5 cellular contexts compared by ENCODE assay signal in the genomic region with DNA sequence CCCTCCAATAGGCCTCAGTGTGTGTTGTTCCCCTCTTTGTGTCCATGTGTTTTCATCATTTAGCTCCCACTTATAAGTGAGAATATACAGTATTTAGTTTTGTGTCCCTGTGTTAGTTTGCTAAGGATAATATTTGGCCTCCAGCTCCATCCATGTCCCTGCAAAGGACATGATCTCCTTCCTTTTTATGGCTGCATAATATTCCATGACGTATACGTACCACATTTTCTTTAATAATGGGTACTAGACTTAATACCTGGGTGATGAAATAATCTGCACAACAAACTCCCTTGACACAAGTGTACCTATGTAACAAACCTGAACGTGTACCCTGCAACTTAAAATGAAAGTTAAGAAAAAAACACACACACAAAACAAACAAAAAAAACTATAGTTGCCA. TPM values are rescaled to one million over a fixed set of nuclear protein-coding genes. Genes with fewer than 3 reads are reported as not detected.
"Had no signal": no experiment of that assay in that cellular context is flagged by ENCODE, and none has a peak within 500 bp of the region (broad histone marks: within the 10 kb centered on the region; RNA-seq: fewer than 3 reads in every experiment).

No MANE protein-coding gene starts in this region.

RNA-seq across cellular contexts. Expression of a gene that starts 12.6 kb away (rescaled TPM):
- total RNA-seq: HepG2, HT-29, HT1080, IMR-90 had no signal
- polyA plus RNA-seq: HepG2, IgD-negative memory B cell, IMR-90 had no signal
